In genomic region chr1:162690672-162691434, GRCh38 we compare ENCODE assay signal across 9 cellular contexts. TPM values are rescaled to one million over a fixed set of nuclear protein-coding genes. Genes with fewer than 3 reads are reported as not detected.
DNase-seq lines count a peak whose midpoint lies in the region; ATAC-seq, FAIRE-seq and TF ChIP-seq lines count a peak whose summit lies in the region.
"Had no signal": no experiment of that assay in that cellular context is flagged by ENCODE, and none has a peak within 500 bp of the region (broad histone marks: within the 10 kb centered on the region; RNA-seq: fewer than 3 reads in every experiment).

No MANE protein-coding gene starts in this region.

- FAIRE-seq in endothelial cell of umbilical vein (lab: Jason Lieb, UNC), result peak; percentile 93

- no peaks in the 10 kb centered on the region for H3K27me3 ChIP-seq in BLaER1
- no peaks in the 10 kb centered on the region for H3K27me3 ChIP-seq in endothelial cell of umbilical vein (ENCODE audit: control insufficient read depth in 2 of 2, insufficient read depth in 2 of 2, low read length in 2 of 2)

- H3K4me1 ChIP-seq in BLaER1 (peaks cover 19% of the 10 kb centered on the region), endothelial cell of umbilical vein (ENCODE audit: control insufficient read depth, extremely low read depth, insufficient read depth, low read length) (peaks cover 31% of the 10 kb centered on the region)

- H3K9me3 Mint-ChIP-seq in nephron progenitor cell, result no peaks in the 10 kb centered on the region

- H3K27ac Mint-ChIP-seq in nephron progenitor cell, result peak overlapping the region; percentile 89

- H3K9me3 ChIP-seq in BLaER1 (no peaks in the 10 kb centered on the region), endothelial cell of umbilical vein (replicated peaks; ENCODE audit: control insufficient read depth, insufficient read depth, low read length) (no peaks in the 10 kb centered on the region)

- H3K27ac ChIP-seq in BLaER1 (peak overlapping the region; percentile 18; the same call in 1 of the 2 replicates), endothelial cell of umbilical vein (ENCODE audit: insufficient read depth, low read depth, low read length) (peak overlapping the region; percentile 64)

- no peak for ATAC-seq in activated CD4-positive, CD25-positive, alpha-beta regulatory T cell treated with anti-CD3 and anti-CD28 coated beads, Interleukin-2, amount 50 U/mL, for 24 hours

- H3K9ac ChIP-seq in BLaER1 (no peak overlapping the region), endothelial cell of umbilical vein (replicated peaks; ENCODE audit: extremely low read depth, insufficient read depth, low read length) (peak overlapping the region; percentile 26)

- H3K4me3 ChIP-seq in BLaER1, result no peak overlapping the region
- no peak overlapping the region for H3K4me3 ChIP-seq in endothelial cell of umbilical vein (replicated peaks in 1 of 3; ENCODE audit: insufficient read depth in 1 of 3, low read depth in 1 of 3, low read length in 3 of 3)

- TSS peak; percentile 64 for BruUV-seq in endothelial cell of umbilical vein (replicated peaks; lab: Mats Ljungman, UMichigan)

- DNase-seq in NCI-H446 (lab: John Stamatoyannopoulos, UW) (peak; percentile 79 to 86), endothelial cell of umbilical vein (ENCODE audit: low read depth, low spot score) (peak; percentile 94), nephron progenitor cell (no peak), occipital lobe (lab: John Stamatoyannopoulos, UW) (no peak), NCI-H2107 (lab: John Stamatoyannopoulos, UW) (no peak)
- no peak for DNase-seq in activated CD4-positive, alpha-beta T cell treated with anti-CD3 and anti-CD28 coated beads, Interleukin-2, amount 50 U/mL, for 48 hours
- DNase-seq: NCI-H1092 treated with DMSO at 0.1 percent for 48 hours had no signal

- H3K4me2 ChIP-seq in BLaER1, result peak overlapping the region; percentile 54
- H3K4me2 ChIP-seq in endothelial cell of umbilical vein (ENCODE audit: insufficient read depth, low read length), result peak overlapping the region; percentile 54

- no peaks in the 10 kb centered on the region for H3K36me3 Mint-ChIP-seq in nephron progenitor cell (ENCODE audit: low read depth)

- intact Hi-C loops in endothelial cell of umbilical vein (cut with micrococcal nuclease), result loop anchor here (1.0 to 2.0 kb wide), 4 partner anchors 15 to 66 kb away; partner anchors contain the start of gene DDR2

- no peak overlapping the region for H3K4me3 Mint-ChIP-seq in nephron progenitor cell

- CTCF ChIA-PET in endothelial cell of umbilical vein (lab: Charles Lee), result interaction anchor here (0.9 to 4.5 kb wide), 9 partner anchors 9 to 78 kb away, joined by 3 to 20 read pairs (median 4); no protein-coding TSS in a partner anchor

- TF ChIP-seq POLR2A in endothelial cell of umbilical vein (IDR thresholded peaks at IDR 0.05; ENCODE audit: low read depth, low read length), result no peak

- H4K20me1 ChIP-seq in BLaER1 (no peaks in the 10 kb centered on the region), endothelial cell of umbilical vein (replicated peaks; ENCODE audit: control insufficient read depth, extremely low read depth, insufficient read depth, low read length) (no peaks in the 10 kb centered on the region)

- no peak for TF ChIP-seq CTCF in endothelial cell of umbilical vein (IDR thresholded peaks at IDR 0.05; ENCODE audit: extremely low read depth in 1 of 2, insufficient read depth in 1 of 2, low read depth in 1 of 2, low read length in 2 of 2)
- no peak for TF ChIP-seq CTCF in nephron progenitor cell (IDR thresholded peaks at IDR 0.05)

- POLR2A ChIA-PET in endothelial cell of umbilical vein (lab: Charles Lee), result interaction anchor here (0.8 to 1.3 kb wide), 3 partner anchors 15 to 183 kb away, joined by 3 to 5 read pairs (median 3); partner anchors contain the start of gene DDR2

- no peak overlapping the region for H2AFZ ChIP-seq in endothelial cell of umbilical vein (ENCODE audit: low read depth, low read length)

- dilution Hi-C loops in endothelial cell of umbilical vein (cut with MboI; ENCODE audit: extremely low pct_ligation_motif_present, low sequenced_read_pairs), result no loop called here

- H3K36me3 ChIP-seq in BLaER1 (no peaks in the 10 kb centered on the region), endothelial cell of umbilical vein (ENCODE audit: control insufficient read depth in 2 of 2, extremely low read depth in 1 of 2, insufficient read depth in 2 of 2, low read length in 2 of 2) (no peaks in the 10 kb centered on the region)

- H3K4me1 Mint-ChIP-seq in nephron progenitor cell, result peaks cover 43% of the 10 kb centered on the region

- no peaks in the 10 kb centered on the region for H3K27me3 Mint-ChIP-seq in nephron progenitor cell (ENCODE audit: low read depth, poor library complexity)

- no peaks in the 10 kb centered on the region for H3K9me1 ChIP-seq in endothelial cell of umbilical vein (replicated peaks; ENCODE audit: control insufficient read depth, extremely low read depth, insufficient read depth, low read length)

- H3K79me2 ChIP-seq in endothelial cell of umbilical vein (ENCODE audit: control insufficient read depth, insufficient read depth, low read length), result peaks cover 6% of the 10 kb centered on the region

TF ChIP-seq in endothelial cell of umbilical vein, 7 proteins besides CTCF, POLR2A, EP300 and RAD21:
- peak; percentile 71 for TF ChIP-seq JUN (IDR thresholded peaks at IDR 0.05; ENCODE audit: borderline replicate concordance, insufficient read depth, insufficient read length, low read depth)
- TF ChIP-seq POLR2AphosphoS5 (IDR thresholded peaks at IDR 0.05; ENCODE audit: insufficient read depth, low read depth, low read length), result peak; percentile 72
- peak; percentile 32 for TF ChIP-seq MYC (IDR thresholded peaks at IDR 0.05; ENCODE audit: low read depth, low read length)
- peak; percentile 47 for TF ChIP-seq GATA2 (IDR thresholded peaks at IDR 0.05; ENCODE audit: insufficient read depth, insufficient read length, low read depth, low read length)
- peak; percentile 77 for TF ChIP-seq MAX (IDR thresholded peaks at IDR 0.05; ENCODE audit: insufficient read depth, insufficient read length)
- TF ChIP-seq EZH2 (IDR thresholded peaks at IDR 0.05; ENCODE audit: borderline replicate concordance, low read depth, low read length, severe bottlenecking), result no peak
- TF ChIP-seq FOS (IDR thresholded peaks at IDR 0.05; ENCODE audit: borderline replicate concordance, insufficient read depth, low read length), result peak; percentile 97

RNA-seq across cellular contexts. Expression of gene DDR2, which starts 58.6 kb away (rescaled TPM):
- 22.7 and 30.8 TPM in 2 replicates for total RNA-seq in endothelial cell of umbilical vein
- 20.0 and 27.8 TPM in 2 replicates for polyA plus RNA-seq in endothelial cell of umbilical vein
- polyA plus RNA-seq in endothelial cell of umbilical vein (2011; cell fraction: cytosol; rRNA removed), result 14.9 and 15.1 TPM in 2 replicates
- 39.0 and 44.2 TPM in 2 replicates for polyA plus RNA-seq in endothelial cell of umbilical vein (2011; cell fraction: nucleus; rRNA removed)
- 22.3 and 27.9 TPM in 2 replicates for polyA plus RNA-seq in endothelial cell of umbilical vein (2012)
- polyA minus RNA-seq in endothelial cell of umbilical vein, result 124 and 127 TPM in 2 replicates
- 1.1 TPM for polyA minus RNA-seq in endothelial cell of umbilical vein (2011; cell fraction: cytosol; rRNA and poly(A)+ RNA removed)
- polyA minus RNA-seq in endothelial cell of umbilical vein (2011; cell fraction: nucleus; rRNA and poly(A)+ RNA removed), result 63.0 and 94.2 TPM in 2 replicates
- total RNA-seq in occipital lobe, result 7.5 TPM

Comparison
In these comparisons a context has a peak if more than half of its experiments do, and no peak if none do; other contexts are left out.
1. DNase-seq: peak in NCI-H446 (2 of 2) and endothelial cell of umbilical vein (single experiment); none in nephron progenitor cell (single experiment), activated CD4-positive, alpha-beta T cell treated with anti-CD3 and anti-CD28 coated beads, Interleukin-2, amount 50 U/mL, for 48 hours (0 of 2), occipital lobe (single experiment) and NCI-H2107 (single experiment).